ENCODE assay signal across 14 cellular contexts in the genomic region with DNA sequence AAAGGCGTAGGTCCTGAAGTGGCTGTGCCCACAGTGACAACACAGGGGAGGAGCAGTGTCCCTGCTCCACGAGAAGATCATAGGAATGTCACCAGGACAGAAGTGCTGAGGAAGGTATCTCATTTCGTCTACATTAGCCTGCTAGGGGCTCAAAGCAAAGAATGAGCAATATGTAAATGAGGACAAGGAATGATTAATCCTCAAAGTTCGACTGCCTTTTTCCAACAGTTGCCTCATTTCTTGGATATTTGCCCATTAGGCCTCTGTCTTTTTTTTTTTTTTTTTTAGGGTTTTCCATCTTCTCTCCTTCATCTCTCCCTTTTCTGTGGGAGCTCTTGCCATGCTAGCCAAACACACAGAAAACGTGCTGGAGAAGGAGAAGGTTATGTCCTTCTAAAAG.
DNase-seq lines count a peak whose midpoint lies in the region; ATAC-seq and TF ChIP-seq lines count a peak whose summit lies in the region.
"Had no signal": no experiment of that assay in that cellular context is flagged by ENCODE, and none has a peak within 500 bp of the region (broad histone marks: within the 10 kb centered on the region; RNA-seq: fewer than 3 reads in every experiment).

No MANE protein-coding gene starts in this region.

- TF ChIP-seq EP300 in gastroesophageal sphincter (IDR thresholded peaks at IDR 0.05), result no peak

- H3K4me3 ChIP-seq in GM23248, result peak overlapping the region; percentile 18; the same call in 1 of the 2 replicates
- no peak overlapping the region for H3K4me3 ChIP-seq in gastroesophageal sphincter
- H3K4me3 ChIP-seq: heart left ventricle had no signal

- H3K79me2 ChIP-seq in GM23248 (ENCODE audit: insufficient read depth), result no peaks in the 10 kb centered on the region

- H3K36me3 ChIP-seq in GM23248 (ENCODE audit: low read depth), result no peaks in the 10 kb centered on the region
- H3K36me3 ChIP-seq in gastroesophageal sphincter, result no peaks in the 10 kb centered on the region
- H3K36me3 ChIP-seq: heart left ventricle, WERI-Rb-1 had no signal

- WGBS in GM23248 (ENCODE audit: low coverage in 1 of 2, low lambda C conversion rate in 2 of 2, missing lambda C conversion rate in 2 of 2), 2 experiments, result 6 to 11% methylated on average over 5 of the region's 5 CpGs
- 28 to 45% methylated on average over 4 to 5 of the region's 5 CpGs for WGBS in gastroesophageal sphincter (ENCODE audit: low coverage in 1 of 2), 2 donors

- peak overlapping the region; percentile 55 for H3K27ac ChIP-seq in GM23248
- peak overlapping the region in 2 of 4 donors; percentile 37 to 40 for H3K27ac ChIP-seq in gastroesophageal sphincter
- H3K27ac ChIP-seq: WERI-Rb-1 had no signal

- no peak for TF ChIP-seq CTCF in gastroesophageal sphincter (IDR thresholded peaks at IDR 0.05)

- H2AFZ ChIP-seq in GM23248, result peak overlapping the region; percentile 37

- no peak for TF ChIP-seq POLR2A in gastroesophageal sphincter (IDR thresholded peaks at IDR 0.05)

- DNase-seq in GM23248, result peak; percentile 87
- peak; percentile 74 for DNase-seq in amniotic epithelial cell (ENCODE audit: low read depth)
- no peak for DNase-seq in sciatic nerve (ENCODE audit: low spot score)
- DNase-seq in pons (ENCODE audit: low spot score), result no peak
- DNase-seq in activated naive CD4-positive, alpha-beta T cell treated with anti-CD3 and anti-CD28 coated beads, Interleukin-2, amount 50 U/mL, for 16 hours, result no peak
- DNase-seq: activated T-cell treated with anti-CD3 and anti-CD28 coated beads, Interleukin-2, amount 50 U/mL, for 24 hours; DMS79 treated with DMSO at 0.1 percent for 48 hours; heart left ventricle; NCI-H187; stimulated activated naive CD4-positive, alpha-beta T cell; WERI-Rb-1 had no signal

- H3K9me2 ChIP-seq in GM23248 (ENCODE audit: insufficient read depth), result no peaks in the 10 kb centered on the region

- H3K9ac ChIP-seq in GM23248, result peak overlapping the region; percentile 34; the same call in 1 of the 2 replicates

- peak overlapping the region; percentile 36 for H3K4me2 ChIP-seq in GM23248 (ENCODE audit: unreplicated experiment)

- no peaks in the 10 kb centered on the region for H4K20me1 ChIP-seq in GM23248 (ENCODE audit: insufficient read depth)

- peak; percentile 41 for ATAC-seq in gastroesophageal sphincter
- peak; percentile 46 for ATAC-seq in sciatic nerve
- ATAC-seq in GM19397 (IDR thresholded peaks at IDR 0.05; ENCODE audit: unreplicated experiment), result no peak
- no peak for ATAC-seq in HG03175 (IDR thresholded peaks at IDR 0.05; ENCODE audit: unreplicated experiment)

- intact Hi-C loops in sciatic nerve (cut with DNase I), result no loop called here

- H3F3A ChIP-seq in GM23248 (ENCODE audit: insufficient read depth), result peaks cover 21% of the 10 kb centered on the region

- H3K4me1 ChIP-seq in GM23248 (ENCODE audit: insufficient read depth) (peaks cover 43% of the 10 kb centered on the region), gastroesophageal sphincter (peaks cover 0 to 20% (median 0%) of the 10 kb centered on the region in 3 donors)

- H3K9me3 ChIP-seq in GM23248 (ENCODE audit: low read depth) (no peaks in the 10 kb centered on the region), gastroesophageal sphincter (no peaks in the 10 kb centered on the region)
- H3K9me3 ChIP-seq: heart left ventricle had no signal

- H3K27me3 ChIP-seq in GM23248 (replicated peaks; ENCODE audit: insufficient read depth) (no peaks in the 10 kb centered on the region), gastroesophageal sphincter (no peaks in the 10 kb centered on the region)
- H3K27me3 ChIP-seq: heart left ventricle had no signal

- in situ Hi-C loops in GM23248 (cut with MboI), result no loop called here

Comparison
In these comparisons a context has a peak if more than half of its experiments do, and no peak if none do; other contexts are left out.
1. DNase-seq: peak in GM23248 (single experiment) and amniotic epithelial cell (single experiment); none in sciatic nerve (single experiment), pons (single experiment) and activated naive CD4-positive, alpha-beta T cell treated with anti-CD3 and anti-CD28 coated beads, Interleukin-2, amount 50 U/mL, for 16 hours (single experiment).
2. ATAC-seq: peak in gastroesophageal sphincter (single experiment) and sciatic nerve (single experiment); none in GM19397 (single experiment) and HG03175 (single experiment).